ENCODE assay signal across 32 cellular contexts in the genomic region with DNA sequence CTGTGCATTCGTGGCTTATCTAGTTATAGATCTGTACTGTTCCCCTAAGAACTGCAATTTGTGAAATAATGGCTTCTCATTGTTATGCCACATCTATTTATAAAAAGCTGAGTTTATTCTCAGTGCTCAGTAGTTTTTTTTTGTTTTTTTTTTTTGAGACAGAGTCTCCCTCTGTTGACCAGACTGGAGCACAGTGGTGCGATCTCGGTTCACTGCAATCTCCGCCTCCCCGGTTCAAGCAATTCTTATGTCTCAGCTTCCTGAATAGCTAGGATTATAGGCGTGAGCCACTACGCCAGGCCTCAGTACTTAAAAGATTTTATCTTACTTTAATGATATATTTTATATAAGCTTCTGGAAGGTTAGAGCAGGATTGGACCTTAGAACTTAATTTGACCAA. TPM values are rescaled to one million over a fixed set of nuclear protein-coding genes. Genes with fewer than 3 reads are reported as not detected.
DNase-seq lines count a peak whose midpoint lies in the region; ATAC-seq and TF ChIP-seq lines count a peak whose summit lies in the region.
"Had no signal": no experiment of that assay in that cellular context is flagged by ENCODE, and none has a peak within 500 bp of the region (broad histone marks: within the 10 kb centered on the region; RNA-seq: fewer than 3 reads in every experiment).

No MANE protein-coding gene starts in this region.

- in situ Hi-C loops in gastrocnemius medialis (cut with MboI; ENCODE audit: low sequenced_read_pairs in 4 of 4) = no loop called here

- no peak for TF ChIP-seq POLR2A in gastrocnemius medialis (IDR thresholded peaks at IDR 0.05)
- no peak for TF ChIP-seq POLR2A in Peyer's patch (IDR thresholded peaks at IDR 0.05)

- peak; percentile 26 for TF ChIP-seq CTCF in left ventricle myocardium inferior (IDR thresholded peaks at IDR 0.05; ENCODE audit: borderline replicate concordance)
- peak; percentile 11 for TF ChIP-seq CTCF in foreskin keratinocyte (conservative IDR thresholded peaks at IDR 0.05)
- no peak for TF ChIP-seq CTCF in gastrocnemius medialis (IDR thresholded peaks at IDR 0.05 in 4 of 5, conservative IDR thresholded peaks at IDR 0.05 in 1 of 5)
- no peak for TF ChIP-seq CTCF in Peyer's patch (IDR thresholded peaks at IDR 0.05)

- H3K27ac ChIP-seq in left ventricle myocardium inferior (replicated peaks) = no peak overlapping the region
- no peak overlapping the region for H3K27ac ChIP-seq in foreskin keratinocyte
- peak overlapping the region in 2 of 4 donors; percentile 68 to 82 for H3K27ac ChIP-seq in gastrocnemius medialis
- no peak overlapping the region for H3K27ac ChIP-seq in Peyer's patch
- H3K27ac ChIP-seq: epithelial cell of prostate, ovary, SJSA1, skin epidermis, suprapubic skin, upper lobe of right lung had no signal

- DNase-seq in left ventricle myocardium inferior (no peak), Right ventricle myocardium inferior (ENCODE audit: missing footprints) (no peak), amniotic epithelial cell (ENCODE audit: low read depth) (peak; percentile 27), foreskin keratinocyte (no peak), gastrocnemius medialis (no peak), Peyer's patch (no peak)
- DNase-seq: 8988T; activated CD4-positive, alpha-beta T cell treated with anti-CD3 and anti-CD28 coated beads, Interleukin-2, amount 10 ng/mL, durations not matched to agents 24 days and 14 days; activated CD8-positive, alpha-beta memory T cell treated with anti-CD3 and anti-CD28 coated beads for 24 hours; activated T-cell treated with anti-CD3 and anti-CD28 coated beads for 4 hours; CD4-positive, CD25-positive, alpha-beta regulatory T cell; DND-41; effector CD4-positive, alpha-beta T cell; GF-D8; HCEC 1CT; Karpas-422; mammary epithelial cell; NCI-H1417 treated with DMSO at 0.1 percent for 48 hours; NCI-H2029 treated with DMSO at 0.1 percent for 48 hours; NCI-H2227 treated with DMSO at 0.1 percent for 48 hours; NCI-H526; ovary; stimulated activated naive CD4-positive, alpha-beta T cell; T-cell; upper lobe of right lung had no signal

- H3K4me3 ChIP-seq in left ventricle myocardium inferior (no peak overlapping the region), gastrocnemius medialis (no peak overlapping the region), Peyer's patch (no peak overlapping the region)
- H3K4me3 ChIP-seq: ovary, SJSA1, skin epidermis, suprapubic skin, upper lobe of right lung had no signal

- ATAC-seq in Right ventricle myocardium inferior = no peak
- no peak for ATAC-seq in foreskin keratinocyte
- ATAC-seq in gastrocnemius medialis = no peak
- no peak for ATAC-seq in GM21717 (IDR thresholded peaks at IDR 0.05; ENCODE audit: unreplicated experiment)
- no peak for ATAC-seq in GM19328 (IDR thresholded peaks at IDR 0.05; ENCODE audit: unreplicated experiment)
- ATAC-seq: T-cell, upper lobe of right lung, WTC11 had no signal

- intact Hi-C loops in left ventricle myocardium inferior (cut with micrococcal nuclease) = no loop called here
- intact Hi-C loops in Right ventricle myocardium inferior (cut with DNase I) = no loop called here
- intact Hi-C loops in gastrocnemius medialis (cut with DNase I; ENCODE audit: low total_unique reads) = no loop called here

- H3K27me3 ChIP-seq in left ventricle myocardium inferior (ENCODE audit: low read depth) = no peaks in the 10 kb centered on the region
- no peaks in the 10 kb centered on the region for H3K27me3 ChIP-seq in foreskin keratinocyte
- no peaks in the 10 kb centered on the region for H3K27me3 ChIP-seq in gastrocnemius medialis
- H3K27me3 ChIP-seq in Peyer's patch = no peaks in the 10 kb centered on the region
- H3K27me3 ChIP-seq: ovary, SJSA1, suprapubic skin, upper lobe of right lung had no signal

- H3K4me1 ChIP-seq in left ventricle myocardium inferior (peaks cover 30% of the 10 kb centered on the region), foreskin keratinocyte (no peaks in the 10 kb centered on the region), gastrocnemius medialis (peaks cover 10 to 18% of the 10 kb centered on the region in 2 donors), Peyer's patch (no peaks in the 10 kb centered on the region)
- H3K4me1 ChIP-seq: SJSA1, suprapubic skin, upper lobe of right lung had no signal

- H3K36me3 ChIP-seq in left ventricle myocardium inferior = peaks cover 11% of the 10 kb centered on the region
- peaks cover 0 to 6% of the 10 kb centered on the region in 2 donors for H3K36me3 ChIP-seq in gastrocnemius medialis
- H3K36me3 ChIP-seq in Peyer's patch = peaks cover 0 to 9% (median 0%) of the 10 kb centered on the region in 3 donors
- H3K36me3 ChIP-seq: ovary, SJSA1 had no signal

- H3K9me3 ChIP-seq in left ventricle myocardium inferior (replicated peaks) (no peaks in the 10 kb centered on the region), gastrocnemius medialis (no peaks in the 10 kb centered on the region), Peyer's patch (no peaks in the 10 kb centered on the region)
- H3K9me3 ChIP-seq: ovary, SJSA1, suprapubic skin, upper lobe of right lung had no signal

RNA-seq across cellular contexts. Expression of a gene that starts 19.0 kb away (rescaled TPM):
- total RNA-seq in left ventricle myocardium inferior = 39.8 TPM
- total RNA-seq in Right ventricle myocardium inferior = 49.6 TPM
- total RNA-seq in foreskin keratinocyte = 220 and 254 TPM in 2 replicates
- 340 and 400 TPM in 2 replicates for polyA plus RNA-seq in foreskin keratinocyte
- total RNA-seq in gastrocnemius medialis = 10 to 100 TPM; 20.5 to 50.5 (median 24.9) TPM
- total RNA-seq in Peyer's patch = 10 to 100 TPM; 47.7 to 73.6 (median 58.0) TPM

RNA-seq across cellular contexts. Expression of a gene that starts 19.4 kb away (rescaled TPM):
- total RNA-seq in left ventricle myocardium inferior (14.8 TPM), Right ventricle myocardium inferior (13.7 TPM), foreskin keratinocyte (30.0 and 32.1 TPM in 2 replicates), gastrocnemius medialis (10 to 100 TPM; 12.3 to 19.9 (median 14.7) TPM), Peyer's patch (10 to 100 TPM; 19.0 to 36.2 (median 31.0) TPM)
- 21.8 and 23.9 TPM in 2 replicates for polyA plus RNA-seq in foreskin keratinocyte

Comparison
In these comparisons a context has a peak if more than half of its experiments do, and no peak if none do; other contexts are left out.
1. CTCF ChIP-seq: peak in left ventricle myocardium inferior (single experiment) and foreskin keratinocyte (single experiment); none in gastrocnemius medialis (0 of 5) and Peyer's patch (0 of 6).